In the genomic region with DNA sequence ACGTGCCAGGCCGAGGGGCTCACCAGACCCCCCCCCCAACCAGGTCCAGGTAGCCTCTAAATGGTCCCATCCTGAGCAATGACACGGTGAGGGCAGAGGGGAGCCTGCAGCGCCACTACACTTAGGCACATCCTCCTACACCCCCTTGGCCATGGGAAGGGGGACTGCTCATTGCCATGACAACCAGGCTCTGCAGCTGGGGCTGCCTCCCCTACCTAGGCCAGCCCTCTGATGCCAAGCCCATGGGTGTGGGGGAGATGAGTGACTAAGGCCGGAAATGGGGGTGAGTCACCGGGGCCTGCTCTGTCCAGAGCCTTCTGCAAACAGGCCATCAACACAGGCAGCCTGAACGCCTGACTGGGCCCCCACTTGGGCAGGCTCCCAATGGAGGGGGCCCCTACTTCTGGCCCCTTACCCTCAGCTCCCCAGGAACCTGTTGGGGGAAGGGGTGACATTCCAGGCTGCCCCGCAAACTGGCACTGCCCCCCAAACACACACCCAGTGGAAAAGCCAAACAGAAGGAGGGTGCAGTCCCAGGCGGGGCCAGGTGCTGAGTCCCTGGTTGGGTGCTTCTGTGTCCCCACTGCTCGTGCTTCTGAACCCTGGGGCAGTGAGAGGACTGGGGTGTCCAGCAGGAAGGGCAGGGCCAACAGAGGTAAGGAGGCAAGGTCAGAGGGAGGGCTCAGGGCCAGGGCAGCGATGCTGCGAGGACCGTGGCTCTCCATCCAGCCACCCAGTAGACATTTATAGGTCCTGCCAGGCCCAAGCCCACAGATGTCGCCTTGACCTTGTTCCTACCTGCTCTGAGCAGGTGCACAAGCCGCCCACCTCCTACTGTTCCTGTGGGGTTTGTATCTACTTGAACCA, we compare ENCODE assay signal across 8 cellular contexts. TPM values are rescaled to one million over a fixed set of nuclear protein-coding genes. Genes with fewer than 3 reads are reported as not detected.
DNase-seq lines count a peak whose midpoint lies in the region; ATAC-seq and TF ChIP-seq lines count a peak whose summit lies in the region.

No MANE protein-coding gene starts in this region.

- peaks cover 12% of the 10 kb centered on the region for H3K4me1 Mint-ChIP-seq in stimulated activated effector memory CD8-positive, alpha-beta T cell treated with anti-CD3 and anti-CD28 coated beads, Interleukin-12 subunit alpha, Interleukin-12 subunit beta, amount 100 ng/mL, for 72 hours

- H3K36me3 Mint-ChIP-seq in stimulated activated effector memory CD8-positive, alpha-beta T cell treated with anti-CD3 and anti-CD28 coated beads, Interleukin-12 subunit alpha, Interleukin-12 subunit beta, amount 100 ng/mL, for 72 hours, result no peaks in the 10 kb centered on the region

- WGBS in heart right ventricle, 2 donors, result 69% methylated on average over 15 of the region's 15 CpGs

- ATAC-seq in heart right ventricle, result peak in 7 of 8 donors; percentile 17 to 76 (median 56)
- ATAC-seq in stimulated activated effector memory CD8-positive, alpha-beta T cell treated with anti-CD3 and anti-CD28 coated beads, Interleukin-12 subunit alpha, Interleukin-12 subunit beta, amount 100 ng/mL, for 72 hours, result peak; percentile 86
- ATAC-seq in GM18519 (IDR thresholded peaks at IDR 0.05; ENCODE audit: low FRiP score, unreplicated experiment), result no peak

- H3K9me3 Mint-ChIP-seq in stimulated activated effector memory CD8-positive, alpha-beta T cell treated with anti-CD3 and anti-CD28 coated beads, Interleukin-12 subunit alpha, Interleukin-12 subunit beta, amount 100 ng/mL, for 72 hours, result no peaks in the 10 kb centered on the region

- no peak overlapping the region for H3K4me3 ChIP-seq in heart right ventricle

- peak overlapping the region; percentile 82 for H3K27ac Mint-ChIP-seq in stimulated activated effector memory CD8-positive, alpha-beta T cell treated with anti-CD3 and anti-CD28 coated beads, Interleukin-12 subunit alpha, Interleukin-12 subunit beta, amount 100 ng/mL, for 72 hours

- no peak for TF ChIP-seq CTCF in heart right ventricle (IDR thresholded peaks at IDR 0.05)
- TF ChIP-seq CTCF in GM10266 (IDR thresholded peaks at IDR 0.05; ENCODE audit: control insufficient read depth, insufficient read depth, low read depth, missing control alignments), result no peak

- no peaks in the 10 kb centered on the region for H3K9me3 ChIP-seq in heart right ventricle

- H3K36me3 ChIP-seq in heart right ventricle, result peaks cover 0 to 18% (median 0%) of the 10 kb centered on the region in 9 donors

- peaks cover 30 to 61% (median 53%) of the 10 kb centered on the region in 9 donors for H3K4me1 ChIP-seq in heart right ventricle

- DNase-seq in AG08396 (ENCODE audit: low spot score) (peak; percentile 93), HPDE6-E6E7 (ENCODE audit: extremely low spot score) (peak; percentile 95), UCSD-AML1 (lab: John Stamatoyannopoulos, UW; ENCODE audit: unreplicated experiment) (peak; percentile 76), heart right ventricle (peak in 1 of 2 donors; percentile 48), NCI-H82 (lab: John Stamatoyannopoulos, UW) (no peak), GM10266 (ENCODE audit: extremely low spot score) (no peak)
- peak in 1 of 2 donors; percentile 60 for DNase-seq in stimulated activated effector memory CD8-positive, alpha-beta T cell treated with anti-CD3 and anti-CD28 coated beads, Interleukin-12 subunit alpha, Interleukin-12 subunit beta, amount 100 ng/mL, for 72 hours (ENCODE audit: low spot score in 2 of 2)

- intact Hi-C loops in heart right ventricle (cut with DNase I), result loop anchor here in 1 of 10 donors (10.0 kb wide), 1 partner anchor 349 kb away; no protein-coding TSS in a partner anchor

- H3K27me3 ChIP-seq in heart right ventricle, result peaks cover 0 to 10% (median 0%) of the 10 kb centered on the region in 7 donors

- no peak overlapping the region for H3K4me3 Mint-ChIP-seq in stimulated activated effector memory CD8-positive, alpha-beta T cell treated with anti-CD3 and anti-CD28 coated beads, Interleukin-12 subunit alpha, Interleukin-12 subunit beta, amount 100 ng/mL, for 72 hours

- peak overlapping the region in 7 of 10 donors; percentile 2 to 83 (median 40) for H3K27ac ChIP-seq in heart right ventricle

RNA-seq across cellular contexts. Expression of gene PLCD3, which starts 8.2 kb away (rescaled TPM):
- 100 to 1,000 TPM in 9 of 10 donors, 10 to 100 TPM in 1; 87.2 to 188 (median 115) TPM for total RNA-seq in heart right ventricle
- 10 to 100 TPM; 44.6 to 72.3 TPM for polyA plus RNA-seq in heart right ventricle

RNA-seq across cellular contexts. Expression of gene ACBD4, which starts 11.3 kb away (rescaled TPM):
- total RNA-seq in heart right ventricle, result 1 to 10 TPM; 6.1 to 9.7 (median 7.3) TPM
- 10 to 100 TPM in 1 of 2 donors, 1 to 10 TPM in 1; 4.2 to 16.7 TPM for polyA plus RNA-seq in heart right ventricle

RNA-seq across cellular contexts. Expression of gene HEXIM1, which starts 24.1 kb away (rescaled TPM):
- total RNA-seq in heart right ventricle, result 10 to 100 TPM; 17.0 to 37.4 (median 20.1) TPM
- polyA plus RNA-seq in heart right ventricle, result 10 to 100 TPM in 1 of 2 donors, 1 to 10 TPM in 1; 8.4 to 11.0 TPM

RNA-seq across cellular contexts. Expression of gene HEXIM2, which starts 37.5 kb away (rescaled TPM):
- 10 to 100 TPM in 1 of 10 donors, 1 to 10 TPM in 9; 4.6 to 10.3 (median 6.3) TPM for total RNA-seq in heart right ventricle
- 1 to 10 TPM; 3.0 to 6.4 TPM for polyA plus RNA-seq in heart right ventricle

Comparison
In these comparisons a context has a peak if more than half of its experiments do, and no peak if none do; other contexts are left out.
1. DNase-seq: peak in AG08396 (single experiment), HPDE6-E6E7 (single experiment) and UCSD-AML1 (single experiment); none in NCI-H82 (single experiment) and GM10266 (single experiment).